ENCODE assay signal across 7 cellular contexts in the genomic region with DNA sequence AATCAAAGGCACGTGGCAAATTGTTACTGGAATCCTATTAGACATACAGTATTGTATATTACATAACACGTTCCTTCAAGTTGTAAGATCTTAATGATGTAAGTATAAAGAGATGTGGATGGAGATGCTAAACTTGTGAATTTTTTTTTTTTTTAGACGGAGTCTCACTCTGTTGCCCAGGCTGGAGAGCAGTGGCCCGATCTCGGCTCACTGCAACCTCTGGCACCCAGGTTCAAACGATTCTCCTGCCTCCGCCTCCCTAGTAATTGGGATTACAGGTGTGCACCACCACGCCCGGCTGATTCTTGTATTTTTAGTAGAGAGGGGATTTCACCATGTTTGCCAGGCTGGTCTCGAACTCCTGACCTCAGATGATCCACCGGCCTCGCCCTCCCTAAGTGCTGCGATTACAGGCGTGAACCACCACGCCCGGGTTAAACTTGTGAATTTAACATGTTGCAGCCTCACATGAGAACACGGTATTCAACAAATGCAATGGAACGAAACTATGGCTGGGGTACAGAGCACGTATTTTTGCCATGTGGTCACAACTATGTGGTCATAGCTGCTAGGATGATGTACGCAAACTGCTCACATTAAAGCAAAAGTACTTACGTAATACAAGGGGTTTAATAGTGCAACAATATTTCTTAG. TPM values are rescaled to one million over a fixed set of nuclear protein-coding genes. Genes with fewer than 3 reads are reported as not detected.
DNase-seq lines count a peak whose midpoint lies in the region; ATAC-seq, FAIRE-seq and TF ChIP-seq lines count a peak whose summit lies in the region.

No MANE protein-coding gene starts in this region.

- H3K4me1 Mint-ChIP-seq in activated naive CD4-positive, alpha-beta T cell treated with anti-CD3 and anti-CD28 coated beads, Interleukin-2, amount 10 ng/mL, durations not matched to agents 7 days and 5 days: peaks cover 33% of the 10 kb centered on the region

- H3K4me2 ChIP-seq in PC-3 (ENCODE audit: low read length) (peak overlapping the region; percentile 83), hepatocyte (peak overlapping the region; percentile 72)

- peaks cover 16% of the 10 kb centered on the region; the same call in 1 of the 2 replicates for H4K20me1 ChIP-seq in PC-3 (ENCODE audit: low read length)
- H4K20me1 ChIP-seq in hepatocyte (ENCODE audit: insufficient read depth, poor library complexity, severe bottlenecking): no peaks in the 10 kb centered on the region

- H3K27me3 Mint-ChIP-seq in activated naive CD4-positive, alpha-beta T cell treated with anti-CD3 and anti-CD28 coated beads, Interleukin-2, amount 10 ng/mL, durations not matched to agents 7 days and 5 days: no peaks in the 10 kb centered on the region

- 55% methylated on average over 21 of the region's 21 CpGs for WGBS in hepatocyte (ENCODE audit: low lambda C conversion rate, missing lambda C conversion rate)

- TF ChIP-seq CTCF in PC-3 (conservative IDR thresholded peaks at IDR 0.05; ENCODE audit: low read depth, low read length): no peak
- TF ChIP-seq CTCF in hepatocyte (IDR thresholded peaks at IDR 0.05; ENCODE audit: poor library complexity): no peak

- ATAC-seq in GM18517 (IDR thresholded peaks at IDR 0.05; ENCODE audit: unreplicated experiment) (peak; percentile 28), HG02678 (IDR thresholded peaks at IDR 0.05; ENCODE audit: unreplicated experiment) (peak; percentile 28), PC-3 (peak; percentile 3)

- BruUV-seq in PC-3 (replicated peaks; lab: Mats Ljungman, UMichigan): TSS peak; percentile 98

- peak overlapping the region; percentile 85 for H3K4me3 Mint-ChIP-seq in activated naive CD4-positive, alpha-beta T cell treated with anti-CD3 and anti-CD28 coated beads, Interleukin-2, amount 10 ng/mL, durations not matched to agents 7 days and 5 days

- H3K9me3 ChIP-seq in PC-3 (ENCODE audit: low read length) (no peaks in the 10 kb centered on the region), hepatocyte (ENCODE audit: low read depth) (no peaks in the 10 kb centered on the region)

- H3K36me3 Mint-ChIP-seq in activated naive CD4-positive, alpha-beta T cell treated with anti-CD3 and anti-CD28 coated beads, Interleukin-2, amount 10 ng/mL, durations not matched to agents 7 days and 5 days: peaks cover 5% of the 10 kb centered on the region

- POLR2A ChIA-PET in PC-3 (lab: Charles Lee; ENCODE audit: unreplicated experiment): no interaction called here

- CTCF ChIA-PET in PC-3 (lab: Charles Lee): no interaction called here
- CTCF ChIA-PET in activated naive CD4-positive, alpha-beta T cell treated with anti-CD3 and anti-CD28 coated beads, Interleukin-2, amount 10 ng/mL, durations not matched to agents 7 days and 5 days (lab: Charles Lee): no interaction called here

- FAIRE-seq in RCC 7860 (lab: Jason Lieb, UNC): no peak

- H3K27ac ChIP-seq in PC-3 (ENCODE audit: low read length) (peak overlapping the region; percentile 75), hepatocyte (peak overlapping the region; percentile 91)

- no peaks in the 10 kb centered on the region for H3K9me3 Mint-ChIP-seq in activated naive CD4-positive, alpha-beta T cell treated with anti-CD3 and anti-CD28 coated beads, Interleukin-2, amount 10 ng/mL, durations not matched to agents 7 days and 5 days

- H3K27me3 ChIP-seq in PC-3 (ENCODE audit: low read length): no peaks in the 10 kb centered on the region
- H3K27me3 ChIP-seq in hepatocyte: no peaks in the 10 kb centered on the region

- H3K4me3 ChIP-seq in PC-3 (ENCODE audit: low read length): peak overlapping the region; percentile 83
- H3K4me3 ChIP-seq in hepatocyte: peak overlapping the region; percentile 2

- no peaks in the 10 kb centered on the region for H3K9me2 ChIP-seq in PC-3 (replicated peaks; ENCODE audit: low read length)
- H3K9me2 ChIP-seq in hepatocyte (replicated peaks; ENCODE audit: insufficient read depth): no peaks in the 10 kb centered on the region

- peak overlapping the region; percentile 84 for H2AFZ ChIP-seq in PC-3 (ENCODE audit: low read length)
- peak overlapping the region; percentile 54 for H2AFZ ChIP-seq in hepatocyte

- H3K4me1 ChIP-seq in PC-3 (ENCODE audit: insufficient read depth, low read length) (peaks cover 23% of the 10 kb centered on the region), hepatocyte (ENCODE audit: insufficient read depth) (peaks cover 9% of the 10 kb centered on the region)

- peaks cover 16% of the 10 kb centered on the region; the same call in 1 of the 2 replicates for H3K36me3 ChIP-seq in PC-3 (ENCODE audit: low read depth, low read length)
- no peaks in the 10 kb centered on the region for H3K36me3 ChIP-seq in hepatocyte (replicated peaks; ENCODE audit: insufficient read depth, low read depth)

- H3F3A ChIP-seq in PC-3 (ENCODE audit: low read length, unreplicated experiment): no peaks in the 10 kb centered on the region

- peak overlapping the region; percentile 93 for H3K9ac ChIP-seq in PC-3 (ENCODE audit: low read length)

- DNase-seq in PC-3 (no peak), hepatocyte (ENCODE audit: low spot score) (peak; percentile 32), RCC 7860 (ENCODE audit: low spot score) (no peak)
- peak; percentile 49 for DNase-seq in activated naive CD4-positive, alpha-beta T cell treated with anti-CD3 and anti-CD28 coated beads, Interleukin-2, amount 10 ng/mL, durations not matched to agents 7 days and 5 days
- DNase-seq in stimulated activated CD4-positive, alpha-beta T cell treated with anti-CD3 and anti-CD28 coated beads, Interleukin-12 subunit alpha, Interleukin-12 subunit beta, amount 100 ng/mL, for 4 hours: peak; percentile 10

- intact Hi-C loops in PC-3 (cut with micrococcal nuclease): no loop called here

- H3K79me2 ChIP-seq in PC-3 (ENCODE audit: low read length) (peaks cover 43% of the 10 kb centered on the region), hepatocyte (peaks cover 40% of the 10 kb centered on the region)

- H3K27ac Mint-ChIP-seq in activated naive CD4-positive, alpha-beta T cell treated with anti-CD3 and anti-CD28 coated beads, Interleukin-2, amount 10 ng/mL, durations not matched to agents 7 days and 5 days: peak overlapping the region; percentile 99

RNA-seq across cellular contexts. Expression of a gene that starts 0.8 kb away (rescaled TPM):
- total RNA-seq in PC-3 (2014; rRNA removed): 86.2 and 117 TPM in 2 replicates
- 25.2 and 27.6 TPM in 2 replicates for total RNA-seq in hepatocyte
- 25.9 and 27.9 TPM in 2 replicates for polyA plus RNA-seq in hepatocyte

RNA-seq across cellular contexts. Expression of a gene that starts 40.9 kb away (rescaled TPM):
- total RNA-seq in PC-3 (2014; rRNA removed) (0.44 and 1.2 TPM in 2 replicates), hepatocyte (27.7 and 27.9 TPM in 2 replicates)
- 19.5 and 23.6 TPM in 2 replicates for polyA plus RNA-seq in hepatocyte

RNA-seq across cellular contexts. Expression of a gene that starts 55.2 kb away (rescaled TPM):
- 44.7 and 60.0 TPM in 2 replicates for total RNA-seq in PC-3 (2014; rRNA removed)
- total RNA-seq in hepatocyte: 51.7 and 57.6 TPM in 2 replicates
- polyA plus RNA-seq in hepatocyte: 58.7 and 71.2 TPM in 2 replicates

Comparison
In these comparisons a context has a peak if more than half of its experiments do, and no peak if none do; other contexts are left out.
1. DNase-seq: peak in activated naive CD4-positive, alpha-beta T cell treated with anti-CD3 and anti-CD28 coated beads, Interleukin-2, amount 10 ng/mL, durations not matched to agents 7 days and 5 days (single experiment), hepatocyte (single experiment) and stimulated activated CD4-positive, alpha-beta T cell treated with anti-CD3 and anti-CD28 coated beads, Interleukin-12 subunit alpha, Interleukin-12 subunit beta, amount 100 ng/mL, for 4 hours (single experiment); none in PC-3 (single experiment) and RCC 7860 (single experiment).
2. RNA of a gene that starts 40.9 kb away (total RNA-seq): 27.7 to 27.9 TPM in hepatocyte; 0.44 to 1.2 TPM in PC-3; every median in the first group is over 10 times any median in the second.
3. Peak in every context shown above with its lines, with median percentiles within 50 percentile points of each other: ATAC-seq.